In the genomic region with DNA sequence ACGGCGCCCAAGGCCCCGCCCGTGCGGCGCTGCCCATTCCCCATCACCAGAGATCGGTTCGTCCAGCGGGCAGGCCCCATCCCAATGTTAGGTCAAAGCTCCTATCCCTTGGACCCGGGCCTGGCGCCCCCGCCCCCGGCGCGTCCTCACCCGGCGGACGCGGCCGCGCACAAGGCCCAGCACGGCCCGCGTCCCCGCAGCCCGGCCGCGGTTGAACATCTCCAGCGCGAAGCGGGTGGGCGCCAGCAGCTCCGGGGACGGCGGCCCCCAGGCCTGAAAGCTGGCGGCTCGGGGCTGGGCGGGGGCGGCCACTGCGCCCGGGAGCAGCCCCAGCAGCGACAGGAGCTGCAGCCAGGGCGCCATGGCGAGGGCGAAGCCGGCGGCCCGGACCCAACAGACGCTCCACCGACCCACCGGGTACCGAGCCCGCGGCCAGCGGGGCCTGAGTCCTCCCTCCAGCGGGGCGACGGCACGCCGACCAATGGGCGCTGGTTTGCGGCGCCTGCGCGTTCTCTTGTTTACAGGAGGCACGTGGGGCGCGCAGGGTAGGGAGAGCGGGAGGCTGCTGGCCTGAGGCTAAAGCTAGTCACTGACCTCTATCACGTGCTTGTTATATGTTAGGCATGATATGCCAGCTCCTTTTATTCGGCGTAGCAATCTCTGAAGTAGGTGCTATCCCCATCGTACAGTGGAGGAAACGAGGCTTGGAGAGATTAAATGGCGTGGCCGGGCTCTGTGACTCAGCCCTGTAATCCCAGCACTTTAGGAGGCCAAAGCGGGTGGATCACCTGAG, we compare ENCODE assay signal across 8 cellular contexts. TPM values are rescaled to one million over a fixed set of nuclear protein-coding genes. Genes with fewer than 3 reads are reported as not detected.
A peak's percentile ranks its signal among the peaks of the same experiment; 100 is the strongest.
DNase-seq lines count a peak whose midpoint lies in the region; ATAC-seq and TF ChIP-seq lines count a peak whose summit lies in the region.

Gene CTSF (minus strand): TSS at position 483 of the 793 bp plus-strand sequence. CDS start 120 bp downstream, at position 363.

- no TSS peak for BruUV-seq in mammary epithelial cell (replicated peaks; lab: Mats Ljungman, UMichigan)

- 7% methylated on average over 22 of the region's 77 CpGs for WGBS in mammary epithelial cell (ENCODE audit: low coverage, missing lambda C conversion rate)

- intact Hi-C loops in mammary epithelial cell (cut with micrococcal nuclease) = no loop called here

- H4K20me1 ChIP-seq in mammary epithelial cell (ENCODE audit: insufficient read depth, low read length) = no peaks in the 10 kb centered on the region

- peaks cover 8% of the 10 kb centered on the region for H3K4me1 ChIP-seq in mammary epithelial cell (ENCODE audit: insufficient read depth, low read length)

- H3K9me3 ChIP-seq in mammary epithelial cell (replicated peaks; ENCODE audit: insufficient read depth, low read length) = no peaks in the 10 kb centered on the region

- H3K4me3 ChIP-seq in mammary epithelial cell (replicated peaks in 1 of 3; ENCODE audit: insufficient read depth in 1 of 3, low read depth in 2 of 3, low read length in 3 of 3) = peak within 1 kb of the TSS; percentile 27 to 50 (median 41)

- peak within 1 kb of the TSS; percentile 92 for H3K4me2 ChIP-seq in mammary epithelial cell (ENCODE audit: insufficient read depth, low read depth, low read length)

- no peaks in the 10 kb centered on the region for H3K79me2 ChIP-seq in mammary epithelial cell (ENCODE audit: insufficient read depth, low read length)

- CTCF ChIA-PET in mammary epithelial cell (lab: Charles Lee; ENCODE audit: low non-redundant PET) = no interaction called here

- H3K36me3 ChIP-seq in mammary epithelial cell (ENCODE audit: insufficient read depth, low read length) = no peaks in the 10 kb centered on the region

- DNase-seq in NCI-H1930 (lab: John Stamatoyannopoulos, UW) (peak; percentile 51 to 70), mammary epithelial cell (peak; percentile 62), inferior parietal cortex (ENCODE audit: extremely low spot score) (peak; percentile 94)
- DNase-seq in activated CD4-positive, CD25-positive, alpha-beta regulatory T cell (lab: John Stamatoyannopoulos, UW) = peak; percentile 25 to 36 (median 32)
- DNase-seq in stimulated activated CD4-positive, alpha-beta T cell treated with anti-CD3 and anti-CD28 coated beads, Interleukin-15, amount 100 ng/mL, for 48 hours (ENCODE audit: low read depth in 2 of 2) = peak; percentile 50 to 66

- peak; percentile 56 for ATAC-seq in GM18498 (IDR thresholded peaks at IDR 0.05; ENCODE audit: unreplicated experiment)
- no peak for ATAC-seq in GM19395 (IDR thresholded peaks at IDR 0.05; ENCODE audit: unreplicated experiment)
- no peak for ATAC-seq in GM21717 (IDR thresholded peaks at IDR 0.05; ENCODE audit: unreplicated experiment)

- no peak within 1 kb of the TSS for H3K9ac ChIP-seq in mammary epithelial cell (ENCODE audit: insufficient read depth, low read length)

- H2AFZ ChIP-seq in mammary epithelial cell (ENCODE audit: low read depth, low read length) = peak within 1 kb of the TSS; percentile 96

- in situ Hi-C loops in mammary epithelial cell (cut with MboI; ENCODE audit: low sequenced_read_pairs in 2 of 2) = no loop called here

- dilution Hi-C loops in mammary epithelial cell (cut with HindIII; ENCODE audit: low sequenced_read_pairs) = no loop called here

- no peak within 1 kb of the TSS for H3K27ac ChIP-seq in mammary epithelial cell (ENCODE audit: insufficient read depth, low read depth, low read length)

- TF ChIP-seq CTCF in mammary epithelial cell (conservative IDR thresholded peaks at IDR 0.05 in 1 of 2, IDR thresholded peaks at IDR 0.05 in 1 of 2; ENCODE audit: extremely low read depth in 1 of 2, insufficient read depth in 1 of 2, low read depth in 1 of 2, low read length in 2 of 2) = no peak

- no peaks in the 10 kb centered on the region for H3K27me3 ChIP-seq in mammary epithelial cell (ENCODE audit: insufficient read depth, low read length)

RNA-seq across cellular contexts. Expression of gene CTSF, which starts in this region (rescaled TPM):
- total RNA-seq in mammary epithelial cell = 10 to 100 TPM in 1 of 2 donors, 1 to 10 TPM in 1; 5.3 to 16.5 TPM
- polyA plus RNA-seq in mammary epithelial cell = 3.8 TPM
- 0.93 TPM for polyA minus RNA-seq in mammary epithelial cell

Comparison
In these comparisons a context has a peak if more than half of its experiments do, and no peak if none do; other contexts are left out.
1. DNase-seq: peak in every context shown above with its lines; median percentile 94 in inferior parietal cortex; 62 in mammary epithelial cell; 60 in NCI-H1930; 58 in stimulated activated CD4-positive, alpha-beta T cell treated with anti-CD3 and anti-CD28 coated beads, Interleukin-15, amount 100 ng/mL, for 48 hours; 32 in activated CD4-positive, CD25-positive, alpha-beta regulatory T cell.